In genomic region chr2:157194844-157195243, GRCh38 we compare ENCODE assay signal across 11 cellular contexts.
"Had no signal": no experiment of that assay in that cellular context is flagged by ENCODE, and none has a peak within 500 bp of the region (broad histone marks: within the 10 kb centered on the region; RNA-seq: fewer than 3 reads in every experiment).

No MANE protein-coding gene starts in this region.

- H3K27ac ChIP-seq: cardiac muscle cell, dorsolateral prefrontal cortex, ovary, sigmoid colon had no signal

- H3K9me3 ChIP-seq: ovary, sigmoid colon had no signal

- H3K27me3 ChIP-seq: cardiac muscle cell, ovary, sigmoid colon had no signal

- H3K4me1 ChIP-seq: sigmoid colon had no signal

- DNase-seq: activated CD4-positive, alpha-beta T cell treated with anti-CD3 and anti-CD28 coated beads, Interleukin-2, amount 50 U/mL, for 1 hour; activated naive CD4-positive, alpha-beta T cell; activated T-cell treated with anti-CD3 and anti-CD28 coated beads for 4 hours; aorta; left ventricle myocardium superior; ovary; sigmoid colon; T1000 had no signal

- ATAC-seq: left ventricle myocardium superior; stimulated activated memory B cell treated with anti-CD40 and anti-IgM and Interleukin-4, amounts not matched to agents 10 μg/mL and 1 μg/mL and 100 μg/mL, for 72 hours had no signal

- H3K36me3 ChIP-seq: cardiac muscle cell, ovary, sigmoid colon had no signal

- H3K4me3 ChIP-seq: cardiac muscle cell, dorsolateral prefrontal cortex, ovary, sigmoid colon had no signal
